ENCODE assay signal across 1 cellular context in genomic region chr4:99894998-99895397, GRCh38.
TF ChIP-seq lines count a peak whose summit lies in the region.

No MANE protein-coding gene starts in this region.

TF ChIP-seq in K562, 482 proteins besides CTCF, POLR2A, EP300 and RAD21:
- TF ChIP-seq PCBP1 (IDR thresholded peaks at IDR 0.05; ENCODE audit: low read depth, low read length, poor library complexity, severe bottlenecking) (no peak), ZNF12 (CRISPR knock-in tag; IDR thresholded peaks at IDR 0.05) (no peak), ZNF274 (IDR thresholded peaks at IDR 0.05; ENCODE audit: borderline replicate concordance, low read depth, low read length) (no peak), HLTF (IDR thresholded peaks at IDR 0.05) (no peak), SRSF7 (optimal IDR thresholded peaks at IDR 0.05; ENCODE audit: low read depth, low read length) (no peak), CREB5 (CRISPR knock-in tag; IDR thresholded peaks at IDR 0.05) (no peak), RERE (CRISPR knock-in tag; IDR thresholded peaks at IDR 0.05; ENCODE audit: borderline replicate concordance) (no peak), DACH1 (IDR thresholded peaks at IDR 0.05; ENCODE audit: partially characterized antibody) (no peak), ZC3H11A (IDR thresholded peaks at IDR 0.05; ENCODE audit: low read depth, low read length) (no peak), E4F1 (CRISPR knock-in tag; IDR thresholded peaks at IDR 0.05; ENCODE audit: borderline replicate concordance) (no peak)
- TF ChIP-seq, protein P1, sequence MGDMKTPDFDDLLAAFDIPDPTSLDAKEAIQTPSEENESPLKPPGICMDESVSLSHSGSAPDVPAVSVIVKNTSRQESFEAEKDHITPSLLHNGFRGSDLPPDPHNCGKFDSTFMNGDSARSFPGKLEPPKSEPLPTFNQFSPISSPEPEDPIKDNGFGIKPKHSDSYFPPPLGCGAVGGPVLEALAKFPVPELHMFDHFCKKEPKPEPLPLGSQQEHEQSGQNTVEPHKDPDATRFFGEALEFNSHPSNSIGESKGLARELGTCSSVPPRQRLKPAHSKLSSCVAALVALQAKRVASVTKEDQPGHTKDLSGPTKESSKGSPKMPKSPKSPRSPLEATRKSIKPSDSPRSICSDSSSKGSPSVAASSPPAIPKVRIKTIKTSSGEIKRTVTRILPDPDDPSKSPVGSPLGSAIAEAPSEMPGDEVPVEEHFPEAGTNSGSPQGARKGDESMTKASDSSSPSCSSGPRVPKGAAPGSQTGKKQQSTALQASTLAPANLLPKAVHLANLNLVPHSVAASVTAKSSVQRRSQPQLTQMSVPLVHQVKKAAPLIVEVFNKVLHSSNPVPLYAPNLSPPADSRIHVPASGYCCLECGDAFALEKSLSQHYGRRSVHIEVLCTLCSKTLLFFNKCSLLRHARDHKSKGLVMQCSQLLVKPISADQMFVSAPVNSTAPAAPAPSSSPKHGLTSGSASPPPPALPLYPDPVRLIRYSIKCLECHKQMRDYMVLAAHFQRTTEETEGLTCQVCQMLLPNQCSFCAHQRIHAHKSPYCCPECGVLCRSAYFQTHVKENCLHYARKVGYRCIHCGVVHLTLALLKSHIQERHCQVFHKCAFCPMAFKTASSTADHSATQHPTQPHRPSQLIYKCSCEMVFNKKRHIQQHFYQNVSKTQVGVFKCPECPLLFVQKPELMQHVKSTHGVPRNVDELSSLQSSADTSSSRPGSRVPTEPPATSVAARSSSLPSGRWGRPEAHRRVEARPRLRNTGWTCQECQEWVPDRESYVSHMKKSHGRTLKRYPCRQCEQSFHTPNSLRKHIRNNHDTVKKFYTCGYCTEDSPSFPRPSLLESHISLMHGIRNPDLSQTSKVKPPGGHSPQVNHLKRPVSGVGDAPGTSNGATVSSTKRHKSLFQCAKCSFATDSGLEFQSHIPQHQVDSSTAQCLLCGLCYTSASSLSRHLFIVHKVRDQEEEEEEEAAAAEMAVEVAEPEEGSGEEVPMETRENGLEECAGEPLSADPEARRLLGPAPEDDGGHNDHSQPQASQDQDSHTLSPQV (IDR thresholded peaks at IDR 0.05), result 0 out of 2 replicates have a peak, but pooled peaks have one; percentile 1
- TF ChIP-seq, protein P2, sequence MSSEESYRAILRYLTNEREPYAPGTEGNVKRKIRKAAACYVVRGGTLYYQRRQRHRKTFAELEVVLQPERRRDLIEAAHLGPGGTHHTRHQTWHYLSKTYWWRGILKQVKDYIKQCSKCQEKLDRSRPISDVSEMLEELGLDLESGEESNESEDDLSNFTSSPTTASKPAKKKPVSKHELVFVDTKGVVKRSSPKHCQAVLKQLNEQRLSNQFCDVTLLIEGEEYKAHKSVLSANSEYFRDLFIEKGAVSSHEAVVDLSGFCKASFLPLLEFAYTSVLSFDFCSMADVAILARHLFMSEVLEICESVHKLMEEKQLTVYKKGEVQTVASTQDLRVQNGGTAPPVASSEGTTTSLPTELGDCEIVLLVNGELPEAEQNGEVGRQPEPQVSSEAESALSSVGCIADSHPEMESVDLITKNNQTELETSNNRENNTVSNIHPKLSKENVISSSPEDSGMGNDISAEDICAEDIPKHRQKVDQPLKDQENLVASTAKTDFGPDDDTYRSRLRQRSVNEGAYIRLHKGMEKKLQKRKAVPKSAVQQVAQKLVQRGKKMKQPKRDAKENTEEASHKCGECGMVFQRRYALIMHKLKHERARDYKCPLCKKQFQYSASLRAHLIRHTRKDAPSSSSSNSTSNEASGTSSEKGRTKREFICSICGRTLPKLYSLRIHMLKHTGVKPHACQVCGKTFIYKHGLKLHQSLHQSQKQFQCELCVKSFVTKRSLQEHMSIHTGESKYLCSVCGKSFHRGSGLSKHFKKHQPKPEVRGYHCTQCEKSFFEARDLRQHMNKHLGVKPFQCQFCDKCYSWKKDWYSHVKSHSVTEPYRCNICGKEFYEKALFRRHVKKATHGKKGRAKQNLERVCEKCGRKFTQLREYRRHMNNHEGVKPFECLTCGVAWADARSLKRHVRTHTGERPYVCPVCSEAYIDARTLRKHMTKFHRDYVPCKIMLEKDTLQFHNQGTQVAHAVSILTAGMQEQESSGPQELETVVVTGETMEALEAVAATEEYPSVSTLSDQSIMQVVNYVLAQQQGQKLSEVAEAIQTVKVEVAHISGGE (CRISPR knock-in tag; IDR thresholded peaks at IDR 0.05), result 0 out of 6 replicates have a peak, but pooled peaks of 1 of the 3 experiments have one; percentile 4
